1 cellular context compared by ENCODE assay signal in genomic region chr18:59139615-59140286, GRCh38.
TF ChIP-seq lines count a peak whose summit lies in the region.

Gene SEC11C (plus strand): TSS chr18:59139884. CDS start chr18:59139949, 65 bp downstream.

TF ChIP-seq in HepG2, 621 proteins besides CTCF, POLR2A, EP300 and RAD21 (continued from another document and continues in another):
- TF ChIP-seq ZNF407 (CRISPR knock-in tag; IDR thresholded peaks at IDR 0.05; ENCODE audit: not compliant biosample characterization) = peak; percentile 82
- TF ChIP-seq ZNF841 (CRISPR knock-in tag; IDR thresholded peaks at IDR 0.05; ENCODE audit: borderline replicate concordance) = no peak
- peak; percentile 18; the same call in 1 of the 2 replicates for TF ChIP-seq ZFP90 (CRISPR knock-in tag; IDR thresholded peaks at IDR 0.05; ENCODE audit: borderline replicate concordance)
- TF ChIP-seq, protein P1, sequence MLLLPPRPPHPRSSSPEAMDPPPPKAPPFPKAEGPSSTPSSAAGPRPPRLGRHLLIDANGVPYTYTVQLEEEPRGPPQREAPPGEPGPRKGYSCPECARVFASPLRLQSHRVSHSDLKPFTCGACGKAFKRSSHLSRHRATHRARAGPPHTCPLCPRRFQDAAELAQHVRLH (CRISPR knock-in tag; IDR thresholded peaks at IDR 0.05; ENCODE audit: borderline replicate concordance, low read depth) = peak; percentile 42; the same call in 1 of the 2 replicates
- peak; percentile 71; the same call in 1 of the 2 replicates for TF ChIP-seq NFATC3 (CRISPR knock-in tag; IDR thresholded peaks at IDR 0.05)
- peak; percentile 66; the same call in 1 of the 2 replicates for TF ChIP-seq GMEB2 (CRISPR knock-in tag; IDR thresholded peaks at IDR 0.05; ENCODE audit: low read depth)
- TF ChIP-seq, protein P2, sequence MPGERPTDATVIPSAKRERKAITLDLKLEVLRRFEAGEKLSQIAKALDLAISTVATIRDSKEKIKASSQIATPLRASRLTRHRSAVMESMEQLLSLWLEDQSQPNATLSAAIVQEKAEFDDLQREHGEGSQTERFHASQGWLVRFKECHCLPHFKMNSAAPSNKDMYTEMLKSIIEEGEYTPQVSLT (CRISPR knock-in tag; IDR thresholded peaks at IDR 0.05; ENCODE audit: borderline replicate concordance, low read depth) = no peak
- TF ChIP-seq RBM39 (IDR thresholded peaks at IDR 0.05; ENCODE audit: low read depth, low read length, poor library complexity, severe bottlenecking) = peak; percentile 30
- 0 out of 2 replicates have a peak, but pooled peaks have one; percentile 28 for TF ChIP-seq ZMYM2 (CRISPR knock-in tag; IDR thresholded peaks at IDR 0.05)
- TF ChIP-seq, protein P3, sequence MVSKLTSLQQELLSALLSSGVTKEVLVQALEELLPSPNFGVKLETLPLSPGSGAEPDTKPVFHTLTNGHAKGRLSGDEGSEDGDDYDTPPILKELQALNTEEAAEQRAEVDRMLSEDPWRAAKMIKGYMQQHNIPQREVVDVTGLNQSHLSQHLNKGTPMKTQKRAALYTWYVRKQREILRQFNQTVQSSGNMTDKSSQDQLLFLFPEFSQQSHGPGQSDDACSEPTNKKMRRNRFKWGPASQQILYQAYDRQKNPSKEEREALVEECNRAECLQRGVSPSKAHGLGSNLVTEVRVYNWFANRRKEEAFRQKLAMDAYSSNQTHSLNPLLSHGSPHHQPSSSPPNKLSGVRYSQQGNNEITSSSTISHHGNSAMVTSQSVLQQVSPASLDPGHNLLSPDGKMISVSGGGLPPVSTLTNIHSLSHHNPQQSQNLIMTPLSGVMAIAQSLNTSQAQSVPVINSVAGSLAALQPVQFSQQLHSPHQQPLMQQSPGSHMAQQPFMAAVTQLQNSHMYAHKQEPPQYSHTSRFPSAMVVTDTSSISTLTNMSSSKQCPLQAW (CRISPR knock-in tag; IDR thresholded peaks at IDR 0.05) = peak; percentile 90
- TF ChIP-seq KLF16 (CRISPR knock-in tag; IDR thresholded peaks at IDR 0.05) = peak in 1 of 2 experiments; percentile 64; a peak in 1 of 4 replicates
- TF ChIP-seq RFX3 (CRISPR knock-in tag; IDR thresholded peaks at IDR 0.05) = no peak
- TF ChIP-seq, protein P4, sequence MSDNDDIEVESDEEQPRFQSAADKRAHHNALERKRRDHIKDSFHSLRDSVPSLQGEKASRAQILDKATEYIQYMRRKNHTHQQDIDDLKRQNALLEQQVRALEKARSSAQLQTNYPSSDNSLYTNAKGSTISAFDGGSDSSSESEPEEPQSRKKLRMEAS (IDR thresholded peaks at IDR 0.05) = peak; percentile 76
- TF ChIP-seq ZNF766 (CRISPR knock-in tag; IDR thresholded peaks at IDR 0.05; ENCODE audit: borderline replicate concordance) = peak; percentile 72; the same call in 1 of the 2 replicates
- no peak for TF ChIP-seq ZNF772 (CRISPR knock-in tag; IDR thresholded peaks at IDR 0.05)
- peak; percentile 80 for TF ChIP-seq ZNF883 (CRISPR knock-in tag; IDR thresholded peaks at IDR 0.05; ENCODE audit: not compliant biosample characterization)
- TF ChIP-seq POLR2AphosphoS2 (IDR thresholded peaks at IDR 0.05; ENCODE audit: low read depth, low read length) = no peak
- TF ChIP-seq POGZ (CRISPR knock-in tag; IDR thresholded peaks at IDR 0.05) = peak; percentile 85
- 0 out of 2 replicates have a peak, but pooled peaks have one; percentile 70 for TF ChIP-seq ZNF224 (CRISPR knock-in tag; IDR thresholded peaks at IDR 0.05)
- TF ChIP-seq ZZZ3 (CRISPR knock-in tag; IDR thresholded peaks at IDR 0.05; ENCODE audit: borderline replicate concordance) = peak; percentile 37; the same call in 1 of the 2 replicates
- peak; percentile 62; the same call in 1 of the 2 replicates for TF ChIP-seq PITX1 (CRISPR knock-in tag; IDR thresholded peaks at IDR 0.05)
- 0 out of 2 replicates have a peak, but pooled peaks have one; percentile 43 for TF ChIP-seq SMAD9 (CRISPR knock-in tag; IDR thresholded peaks at IDR 0.05)
- no peak for TF ChIP-seq ZNF33A (CRISPR knock-in tag; IDR thresholded peaks at IDR 0.05; ENCODE audit: borderline replicate concordance)
- no peak for TF ChIP-seq ZBTB39 (CRISPR knock-in tag; IDR thresholded peaks at IDR 0.05)
- peak; percentile 90 for TF ChIP-seq ZNF274 (CRISPR knock-in tag; IDR thresholded peaks at IDR 0.05)
- TF ChIP-seq ZNF7 (CRISPR knock-in tag; IDR thresholded peaks at IDR 0.05) = no peak
- no peak for TF ChIP-seq ZNF549 (CRISPR knock-in tag; IDR thresholded peaks at IDR 0.05)
- TF ChIP-seq, protein P5, sequence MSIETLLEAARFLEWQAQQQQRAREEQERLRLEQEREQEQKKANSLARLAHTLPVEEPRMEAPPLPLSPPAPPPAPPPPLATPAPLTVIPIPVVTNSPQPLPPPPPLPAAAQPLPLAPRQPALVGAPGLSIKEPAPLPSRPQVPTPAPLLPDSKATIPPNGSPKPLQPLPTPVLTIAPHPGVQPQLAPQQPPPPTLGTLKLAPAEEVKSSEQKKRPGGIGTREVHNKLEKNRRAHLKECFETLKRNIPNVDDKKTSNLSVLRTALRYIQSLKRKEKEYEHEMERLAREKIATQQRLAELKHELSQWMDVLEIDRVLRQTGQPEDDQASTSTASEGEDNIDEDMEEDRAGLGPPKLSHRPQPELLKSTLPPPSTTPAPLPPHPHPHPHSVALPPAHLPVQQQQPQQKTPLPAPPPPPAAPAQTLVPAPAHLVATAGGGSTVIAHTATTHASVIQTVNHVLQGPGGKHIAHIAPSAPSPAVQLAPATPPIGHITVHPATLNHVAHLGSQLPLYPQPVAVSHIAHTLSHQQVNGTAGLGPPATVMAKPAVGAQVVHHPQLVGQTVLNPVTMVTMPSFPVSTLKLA (IDR thresholded peaks at IDR 0.05) = peak; percentile 38; the same call in 1 of the 2 replicates
- 0 out of 2 replicates have a peak, but pooled peaks have one; percentile 38 for TF ChIP-seq ZNF136 (CRISPR knock-in tag; IDR thresholded peaks at IDR 0.05; ENCODE audit: low read depth)
- TF ChIP-seq ZNF263 (CRISPR knock-in tag; IDR thresholded peaks at IDR 0.05) = no peak
- TF ChIP-seq SRY (CRISPR knock-in tag; IDR thresholded peaks at IDR 0.05) = peak; percentile 15; the same call in 1 of the 2 replicates
- TF ChIP-seq RELA (CRISPR knock-in tag; IDR thresholded peaks at IDR 0.05) = no peak
- peak; percentile 78 for TF ChIP-seq POLR2G (IDR thresholded peaks at IDR 0.05; ENCODE audit: low read depth, low read length)
- TF ChIP-seq ZNF121 (CRISPR knock-in tag; IDR thresholded peaks at IDR 0.05) = 0 out of 2 replicates have a peak, but pooled peaks have one; percentile 13
- 0 out of 2 replicates have a peak, but pooled peaks have one; percentile 43 for TF ChIP-seq HIC2 (CRISPR knock-in tag; IDR thresholded peaks at IDR 0.05; ENCODE audit: low read depth)
- peak; percentile 89 for TF ChIP-seq GABPB1 (CRISPR knock-in tag; IDR thresholded peaks at IDR 0.05)
- TF ChIP-seq KMT2B (CRISPR knock-in tag; IDR thresholded peaks at IDR 0.05) = peak; percentile 69
- TF ChIP-seq ZNF335 (CRISPR knock-in tag; IDR thresholded peaks at IDR 0.05) = peak; percentile 99
